In genomic region chr4:7769936-7770674, GRCh38 we compare ENCODE assay signal across 8 cellular contexts.
A peak's percentile ranks its signal among the peaks of the same experiment; 100 is the strongest.
DNase-seq lines count a peak whose midpoint lies in the region; ATAC-seq, FAIRE-seq and TF ChIP-seq lines count a peak whose summit lies in the region.

No MANE protein-coding gene starts in this region.

- H3K36me3 ChIP-seq in A673 (ENCODE audit: insufficient read depth, low read length, poor library complexity, severe bottlenecking) (peaks cover 29% of the 10 kb centered on the region), WERI-Rb-1 (peaks cover 38% of the 10 kb centered on the region), heart right ventricle (peaks cover 0 to 94% (median 8%) of the 10 kb centered on the region in 9 donors)

- peak; percentile 60 for FAIRE-seq in GM12891 (lab: Jason Lieb, UNC)

- H3K27me3 ChIP-seq in A673 (replicated peaks; ENCODE audit: insufficient read depth, low read depth, low read length, poor library complexity), result no peaks in the 10 kb centered on the region
- H3K27me3 ChIP-seq in WERI-Rb-1 (ENCODE audit: insufficient read depth, low read depth, severe bottlenecking), result no peaks in the 10 kb centered on the region
- no peaks in the 10 kb centered on the region for H3K27me3 ChIP-seq in heart right ventricle

- no peak for TF ChIP-seq POLR2A in GM12891 (IDR thresholded peaks at IDR 0.05; ENCODE audit: low read depth, low read length)

- no peak overlapping the region for H3K4me3 ChIP-seq in A673 (ENCODE audit: low read depth, low read length, poor library complexity, severe bottlenecking)
- no peak overlapping the region for H3K4me3 ChIP-seq in WERI-Rb-1 (ENCODE audit: low read depth, low read length)
- H3K4me3 ChIP-seq in heart right ventricle, result no peak overlapping the region

- POLR2A ChIA-PET in A673 (lab: Charles Lee; ENCODE audit: low non-redundant PET), result no interaction called here

- ATAC-seq in heart right ventricle (no peak), HG02884 (IDR thresholded peaks at IDR 0.05; ENCODE audit: unreplicated experiment) (no peak), HG03565 (IDR thresholded peaks at IDR 0.05; ENCODE audit: unreplicated experiment) (no peak)

- peak; percentile 67 for TF ChIP-seq CTCF in A673 (conservative IDR thresholded peaks at IDR 0.05; ENCODE audit: low read depth, low read length)
- peak; percentile 77 for TF ChIP-seq CTCF in WERI-Rb-1 (IDR thresholded peaks at IDR 0.05; ENCODE audit: low read depth, low read length)
- peak; percentile 27 to 70 (median 53) for TF ChIP-seq CTCF in heart right ventricle (IDR thresholded peaks at IDR 0.05)

- BruUV-seq in A673 (replicated peaks; lab: Mats Ljungman, UMichigan), result no TSS peak

- 88 to 89% methylated on average over 16 of the region's 16 CpGs for WGBS in heart right ventricle, 2 donors

- H3K4me1 ChIP-seq in A673 (ENCODE audit: insufficient read depth, low read length, poor library complexity, severe bottlenecking) (peaks cover 10% of the 10 kb centered on the region), heart right ventricle (peaks cover 0 to 14% (median 0%) of the 10 kb centered on the region in 9 donors)

- H3K27ac ChIP-seq in A673 (ENCODE audit: low read depth, low read length, poor library complexity, severe bottlenecking) (no peak overlapping the region), WERI-Rb-1 (no peak overlapping the region), heart right ventricle (no peak overlapping the region)

- DNase-seq in A673 (ENCODE audit: low spot score) (peak; percentile 51), GM12891 (ENCODE audit: insufficient read length, low spot score) (no peak), WERI-Rb-1 (no peak), heart right ventricle (no peak), NCI-H1105 (lab: John Stamatoyannopoulos, UW) (no peak), EL (no peak)

- H3K9me3 ChIP-seq in A673 (ENCODE audit: low read depth, low read length, poor library complexity, severe bottlenecking) (no peaks in the 10 kb centered on the region), WERI-Rb-1 (ENCODE audit: severe bottlenecking) (no peaks in the 10 kb centered on the region), heart right ventricle (no peaks in the 10 kb centered on the region)

- intact Hi-C loops in A673 (cut with micrococcal nuclease; ENCODE audit: unreplicated experiment) (loop anchor here (2.0 kb wide), 1 partner anchor 33 kb away; no protein-coding TSS in a partner anchor), heart right ventricle (cut with DNase I) (loop anchor here in 4 of 10 donors (2.0 to 10.0 kb wide), 2 partner anchors 33 to 215 kb away; no protein-coding TSS in a partner anchor)

- CTCF ChIA-PET in A673 (lab: Charles Lee), result interaction anchor here (1.1 to 2.3 kb wide), 3 partner anchors 32 to 218 kb away, joined by 3 to 19 read pairs (median 4); no protein-coding TSS in a partner anchor

TF ChIP-seq in GM12891, 5 proteins besides CTCF, POLR2A, EP300 and RAD21:
- TF ChIP-seq PAX5 (IDR thresholded peaks at IDR 0.05; ENCODE audit: insufficient read depth, low read length, severe bottlenecking) (no peak), POU2F2 (IDR thresholded peaks at IDR 0.05; ENCODE audit: low read depth, low read length) (no peak)
